Comparison of ENCODE assay signal across 26 cellular contexts in the genomic region with DNA sequence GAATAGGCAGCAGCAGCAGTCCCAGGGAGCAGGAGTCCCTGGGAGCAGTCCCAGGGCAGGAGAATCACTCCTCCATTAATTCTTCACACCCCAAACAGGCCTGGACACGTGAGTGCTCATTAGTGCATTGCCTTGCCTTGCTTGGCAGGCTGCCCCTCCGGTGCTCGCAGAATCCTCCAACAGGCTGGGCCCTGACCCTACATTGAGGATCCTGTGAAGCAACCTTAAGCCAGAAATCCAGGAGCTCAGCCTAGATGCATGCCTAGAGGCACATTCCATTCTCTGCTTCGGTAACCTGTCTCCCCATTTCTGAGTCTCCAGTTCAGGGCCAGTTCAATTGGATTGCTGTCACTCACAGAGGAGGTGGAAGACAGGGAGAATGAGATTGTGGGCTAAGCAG.
A peak's percentile ranks its signal among the peaks of the same experiment; 100 is the strongest.
DNase-seq lines count a peak whose midpoint lies in the region; ATAC-seq, FAIRE-seq and TF ChIP-seq lines count a peak whose summit lies in the region.
"Had no signal": no experiment of that assay in that cellular context is flagged by ENCODE, and none has a peak within 500 bp of the region (broad histone marks: within the 10 kb centered on the region; RNA-seq: fewer than 3 reads in every experiment).

No MANE protein-coding gene starts in this region.

- no peak for TF ChIP-seq POLR2A in suprapubic skin (IDR thresholded peaks at IDR 0.05)

- DNase-seq in NCI-H1105 treated with DMSO at 0.1 percent for 48 hours (lab: John Stamatoyannopoulos, UW) = peak; percentile 19
- DNase-seq in NCI-H1105 (lab: John Stamatoyannopoulos, UW) = no peak
- peak; percentile 97 for DNase-seq in bronchial epithelial cell (ENCODE audit: low read depth)
- peak; percentile 71 for DNase-seq in keratinocyte (ENCODE audit: low read depth, low spot score)
- DNase-seq in suprapubic skin (ENCODE audit: low spot score in 2 of 2) = peak in 1 of 2 donors; percentile 75
- no peak for DNase-seq in cortex of kidney (lab: John Stamatoyannopoulos, UW)
- no peak for DNase-seq in stimulated activated CD4-positive, alpha-beta T cell treated with anti-CD3 and anti-CD28 coated beads, Interleukin-1b, Interleukin-23, amount 100 ng/mL, for 48 hours
- DNase-seq: 8988T; activated CD4-positive, alpha-beta memory T cell treated with anti-CD3 and anti-CD28 coated beads for 36 hours; activated CD4-positive, CD25-positive, alpha-beta regulatory T cell treated with anti-CD3 and anti-CD28 coated beads, Interleukin-2, amount 50 U/mL, for 72 hours; activated CD8-positive, alpha-beta memory T cell treated with anti-CD3 and anti-CD28 coated beads, Interleukin-2, amount 50 U/mL, for 48 hours; amygdala; colonic mucosa; effector memory CD8-positive, alpha-beta T cell; Kasumi-1; left cardiac atrium; MV-4-11; NCI-H2171; NCI-H510A; posterior cingulate gyrus; stimulated activated CD4-positive, alpha-beta T cell treated with anti-CD3 and anti-CD28 coated beads, Interleukin-15, amount 100 ng/mL, for 24 hours; stimulated activated naive CD4-positive, alpha-beta T cell treated with Interleukin-2 at 50 U/mL for 16 hours; T-cell had no signal

- no peak overlapping the region for H2AFZ ChIP-seq in keratinocyte (ENCODE audit: control insufficient read depth, low read length)

- dilution Hi-C loops in keratinocyte (cut with MboI; ENCODE audit: extremely low pct_ligation_motif_present, low sequenced_read_pairs) = no loop called here

- H3K9me1 ChIP-seq in keratinocyte (ENCODE audit: control insufficient read depth, extremely low read depth, insufficient read depth, low read length) = no peaks in the 10 kb centered on the region

- no peaks in the 10 kb centered on the region for H3K9me3 ChIP-seq in keratinocyte (ENCODE audit: control insufficient read depth, low read depth, low read length)
- H3K9me3 ChIP-seq in suprapubic skin = no peaks in the 10 kb centered on the region
- H3K9me3 ChIP-seq: colonic mucosa had no signal

- H3K27me3 ChIP-seq in bronchial epithelial cell (ENCODE audit: control insufficient read depth, insufficient read depth, low read length) (no peaks in the 10 kb centered on the region), keratinocyte (ENCODE audit: control insufficient read depth, extremely low read depth, insufficient read depth, low read length) (no peaks in the 10 kb centered on the region), suprapubic skin (no peaks in the 10 kb centered on the region)
- H3K27me3 ChIP-seq: colonic mucosa had no signal

- no peak for ATAC-seq in GM18870 (IDR thresholded peaks at IDR 0.05; ENCODE audit: unreplicated experiment)
- ATAC-seq: effector memory CD8-positive, alpha-beta T cell; left cardiac atrium; Panc1; T-cell had no signal

- 43% methylated on average over 4 of the region's 4 CpGs for WGBS in suprapubic skin

- no peaks in the 10 kb centered on the region for H3K79me2 ChIP-seq in keratinocyte (ENCODE audit: control insufficient read depth, insufficient read depth, low read length)

- H3K36me3 ChIP-seq in bronchial epithelial cell (ENCODE audit: control insufficient read depth, insufficient read depth, low read length) = no peaks in the 10 kb centered on the region
- no peaks in the 10 kb centered on the region for H3K36me3 ChIP-seq in keratinocyte (ENCODE audit: control insufficient read depth in 2 of 2, extremely low read depth in 1 of 2, insufficient read depth in 2 of 2, low read length in 2 of 2)
- no peaks in the 10 kb centered on the region for H3K36me3 ChIP-seq in suprapubic skin
- H3K36me3 ChIP-seq: colonic mucosa had no signal

- FAIRE-seq in bronchial epithelial cell (lab: Jason Lieb, UNC) = peak; percentile 50
- FAIRE-seq in keratinocyte (lab: Jason Lieb, UNC) = peak; percentile 77

- TF ChIP-seq EP300 in suprapubic skin (IDR thresholded peaks at IDR 0.05) = no peak

- no peak overlapping the region for H3K4me2 ChIP-seq in keratinocyte (ENCODE audit: control insufficient read depth, extremely low read depth, insufficient read depth, low read depth, low read length)

- H3K4me1 ChIP-seq in keratinocyte (ENCODE audit: control insufficient read depth, extremely low read depth, insufficient read depth, low read length) (peaks cover 22% of the 10 kb centered on the region), suprapubic skin (peaks cover 29% of the 10 kb centered on the region)
- H3K4me1 ChIP-seq: colonic mucosa had no signal

- no peak overlapping the region for H3K9ac ChIP-seq in keratinocyte (ENCODE audit: control insufficient read depth, extremely low read depth, insufficient read depth, low read length)

- TF ChIP-seq CTCF in bronchial epithelial cell (IDR thresholded peaks at IDR 0.05; ENCODE audit: insufficient read depth, low read length, severe bottlenecking) (no peak), keratinocyte (optimal IDR thresholded peaks at IDR 0.05 in 1 of 3, IDR thresholded peaks at IDR 0.05 in 1 of 3, conservative IDR thresholded peaks at IDR 0.05 in 1 of 3; ENCODE audit: extremely low read depth in 1 of 3, insufficient read depth in 2 of 3, low read length in 3 of 3) (no peak), suprapubic skin (IDR thresholded peaks at IDR 0.05) (no peak)

- no peak overlapping the region for H3K4me3 ChIP-seq in bronchial epithelial cell (ENCODE audit: low read depth, low read length)
- H3K4me3 ChIP-seq in keratinocyte (ENCODE audit: control insufficient read depth in 2 of 3, extremely low read depth in 1 of 3, insufficient read depth in 2 of 3, low read depth in 1 of 3, low read length in 3 of 3) = no peak overlapping the region
- no peak overlapping the region for H3K4me3 ChIP-seq in suprapubic skin
- H3K4me3 ChIP-seq: colonic mucosa had no signal

- H3K27ac ChIP-seq in keratinocyte (ENCODE audit: control insufficient read depth, insufficient read depth, low read length) (no peak overlapping the region), suprapubic skin (peak overlapping the region; percentile 22)
- H3K27ac ChIP-seq: colonic mucosa, HL-60 had no signal

- no peaks in the 10 kb centered on the region for H4K20me1 ChIP-seq in keratinocyte (ENCODE audit: control insufficient read depth, extremely low read depth, insufficient read depth, low read length)

Comparison
In these comparisons a context has a peak if more than half of its experiments do, and no peak if none do; other contexts are left out.
1. DNase-seq: peak in NCI-H1105 treated with DMSO at 0.1 percent for 48 hours (single experiment), bronchial epithelial cell (single experiment) and keratinocyte (single experiment); none in NCI-H1105 (single experiment), cortex of kidney (single experiment) and stimulated activated CD4-positive, alpha-beta T cell treated with anti-CD3 and anti-CD28 coated beads, Interleukin-1b, Interleukin-23, amount 100 ng/mL, for 48 hours (single experiment).